In the genomic region with DNA sequence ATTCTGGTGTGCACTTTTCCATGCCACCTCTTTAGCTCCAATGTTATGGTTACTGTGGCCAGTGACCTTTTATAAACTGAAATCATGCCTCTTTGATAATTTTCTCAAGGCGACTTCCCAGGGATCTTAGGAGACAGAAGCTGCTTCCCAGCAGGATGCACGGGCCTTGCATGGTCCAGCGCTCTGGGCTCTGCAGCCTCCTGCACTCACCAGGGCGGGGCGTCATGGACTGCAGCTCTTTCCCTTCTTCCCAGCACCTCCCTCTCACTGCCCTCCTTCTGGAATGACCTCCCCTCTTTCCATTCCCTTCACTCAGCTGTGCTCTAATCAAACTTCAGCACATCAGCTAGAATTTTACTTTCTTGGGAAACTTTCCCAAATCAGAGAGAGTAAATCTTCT, we compare ENCODE assay signal across 19 cellular contexts.
A peak's percentile ranks its signal among the peaks of the same experiment; 100 is the strongest.
DNase-seq lines count a peak whose midpoint lies in the region; TF ChIP-seq lines count a peak whose summit lies in the region.
"Had no signal": no experiment of that assay in that cellular context is flagged by ENCODE, and none has a peak within 500 bp of the region (broad histone marks: within the 10 kb centered on the region; RNA-seq: fewer than 3 reads in every experiment).

No MANE protein-coding gene starts in this region.

- peaks cover 30% of the 10 kb centered on the region for H3K9me3 Mint-ChIP-seq in nephron progenitor cell
- peaks cover 5% of the 10 kb centered on the region for H3K9me3 Mint-ChIP-seq in chondrocyte (ENCODE audit: low read depth)
- H3K9me3 Mint-ChIP-seq: HFFc6 had no signal

- no peaks in the 10 kb centered on the region for H3K27me3 ChIP-seq in dorsolateral prefrontal cortex
- H3K27me3 ChIP-seq: BLaER1 had no signal

- H3K4me3 ChIP-seq in epithelial cell of proximal tubule (ENCODE audit: low read depth, low read length) (no peak overlapping the region), dorsolateral prefrontal cortex (no peak overlapping the region)
- H3K4me3 ChIP-seq: A549, BLaER1 had no signal

- H3K27me3 Mint-ChIP-seq in nephron progenitor cell (ENCODE audit: low read depth, poor library complexity), result peaks cover 10% of the 10 kb centered on the region
- no peaks in the 10 kb centered on the region for H3K27me3 Mint-ChIP-seq in chondrocyte (ENCODE audit: low read depth)

- H3K27ac Mint-ChIP-seq in nephron progenitor cell (no peak overlapping the region), chondrocyte (ENCODE audit: unreplicated experiment) (no peak overlapping the region)
- H3K27ac Mint-ChIP-seq: CD14-positive monocyte; CD4-positive, alpha-beta memory T cell; HFFc6 had no signal

- peak; percentile 2 for TF ChIP-seq CTCF in epithelial cell of proximal tubule (conservative IDR thresholded peaks at IDR 0.05; ENCODE audit: low read depth, low read length)
- TF ChIP-seq CTCF in nephron progenitor cell (IDR thresholded peaks at IDR 0.05), result no peak
- TF ChIP-seq CTCF in dorsolateral prefrontal cortex (IDR thresholded peaks at IDR 0.05 in 54 of 56, conservative IDR thresholded peaks at IDR 0.05 in 2 of 56; ENCODE audit: low read depth in 1 of 56, partially characterized antibody in 56 of 56), result no peak
- no peak for TF ChIP-seq CTCF in chondrocyte (IDR thresholded peaks at IDR 0.05)

- peaks cover 5% of the 10 kb centered on the region for H3K36me3 Mint-ChIP-seq in nephron progenitor cell (ENCODE audit: low read depth)
- no peaks in the 10 kb centered on the region for H3K36me3 Mint-ChIP-seq in chondrocyte (ENCODE audit: low read depth)
- H3K36me3 Mint-ChIP-seq: CD4-positive, alpha-beta memory T cell had no signal

- H3K27ac ChIP-seq in dorsolateral prefrontal cortex, result no peak overlapping the region
- H3K27ac ChIP-seq: 22Rv1, A549, BLaER1, HL-60 had no signal

- no peaks in the 10 kb centered on the region for H3K4me1 Mint-ChIP-seq in nephron progenitor cell
- peaks cover 8% of the 10 kb centered on the region for H3K4me1 Mint-ChIP-seq in chondrocyte (ENCODE audit: low read depth)
- H3K4me1 Mint-ChIP-seq: CD4-positive, alpha-beta memory T cell had no signal

- H3K4me3 Mint-ChIP-seq in nephron progenitor cell, result no peak overlapping the region
- no peak overlapping the region for H3K4me3 Mint-ChIP-seq in chondrocyte (ENCODE audit: unreplicated experiment)
- H3K4me3 Mint-ChIP-seq: CD14-positive monocyte; CD4-positive, alpha-beta memory T cell; HFFc6 had no signal

- DNase-seq in NCI-H146 (lab: John Stamatoyannopoulos, UW) (peak; percentile 10), NCI-H146 treated with DMSO at 0.1 percent for 48 hours (lab: John Stamatoyannopoulos, UW; ENCODE audit: unreplicated experiment) (no peak), epithelial cell of proximal tubule (ENCODE audit: low read depth) (no peak), nephron progenitor cell (peak; percentile 10), dorsolateral prefrontal cortex (no peak), chondrocyte (ENCODE audit: low spot score) (no peak), AG08396 (ENCODE audit: low spot score) (no peak)
- DNase-seq: Calu3; CD4-positive, alpha-beta memory T cell; DMS79 treated with DMSO at 0.1 percent for 48 hours; GF-D8; GOT3; H7; HFFc6 had no signal

- intact Hi-C loops in dorsolateral prefrontal cortex (cut with DNase I), result no loop called here

Comparison
In these comparisons a context has a peak if more than half of its experiments do, and no peak if none do; other contexts are left out.
1. DNase-seq: peak in NCI-H146 (single experiment) and nephron progenitor cell (single experiment); none in NCI-H146 treated with DMSO at 0.1 percent for 48 hours (single experiment), epithelial cell of proximal tubule (single experiment), dorsolateral prefrontal cortex (0 of 10), chondrocyte (single experiment) and AG08396 (single experiment).